ENCODE assay signal across 1 cellular context in the genomic region with DNA sequence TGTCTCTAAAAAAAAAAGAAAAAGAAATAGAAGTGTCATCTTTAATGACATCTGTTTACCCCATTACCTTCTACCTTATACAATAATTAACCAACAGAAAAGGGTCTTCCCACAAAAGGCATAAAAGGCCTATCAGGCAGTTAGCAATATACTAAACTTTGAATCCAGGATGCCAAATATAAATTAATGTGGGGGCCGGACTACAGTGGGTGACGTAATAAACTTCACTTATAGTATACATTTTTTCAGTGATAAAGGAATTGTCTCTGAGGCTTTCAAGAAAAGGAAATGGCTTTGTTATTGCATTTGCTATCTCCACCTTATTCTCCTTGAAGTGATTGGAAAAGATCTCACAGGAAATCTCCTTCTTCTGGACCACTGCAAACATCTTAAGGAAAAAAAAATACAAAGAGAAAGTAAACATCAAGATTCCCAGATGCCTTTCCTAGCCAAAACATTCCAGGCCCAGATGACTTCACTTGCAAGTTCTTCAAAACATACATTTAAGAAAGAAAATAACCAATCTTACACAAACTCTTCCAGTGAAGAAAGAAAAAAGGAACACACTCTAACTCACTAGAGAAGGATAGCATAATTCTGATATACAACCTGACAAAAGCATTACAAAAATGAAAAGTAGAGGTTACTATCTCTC.
TF ChIP-seq lines count a peak whose summit lies in the region.

No MANE protein-coding gene starts in this region.

TF ChIP-seq in HCT116, 20 proteins besides CTCF, POLR2A, EP300 and RAD21 (continued from another document):
- TF ChIP-seq, protein P1, sequence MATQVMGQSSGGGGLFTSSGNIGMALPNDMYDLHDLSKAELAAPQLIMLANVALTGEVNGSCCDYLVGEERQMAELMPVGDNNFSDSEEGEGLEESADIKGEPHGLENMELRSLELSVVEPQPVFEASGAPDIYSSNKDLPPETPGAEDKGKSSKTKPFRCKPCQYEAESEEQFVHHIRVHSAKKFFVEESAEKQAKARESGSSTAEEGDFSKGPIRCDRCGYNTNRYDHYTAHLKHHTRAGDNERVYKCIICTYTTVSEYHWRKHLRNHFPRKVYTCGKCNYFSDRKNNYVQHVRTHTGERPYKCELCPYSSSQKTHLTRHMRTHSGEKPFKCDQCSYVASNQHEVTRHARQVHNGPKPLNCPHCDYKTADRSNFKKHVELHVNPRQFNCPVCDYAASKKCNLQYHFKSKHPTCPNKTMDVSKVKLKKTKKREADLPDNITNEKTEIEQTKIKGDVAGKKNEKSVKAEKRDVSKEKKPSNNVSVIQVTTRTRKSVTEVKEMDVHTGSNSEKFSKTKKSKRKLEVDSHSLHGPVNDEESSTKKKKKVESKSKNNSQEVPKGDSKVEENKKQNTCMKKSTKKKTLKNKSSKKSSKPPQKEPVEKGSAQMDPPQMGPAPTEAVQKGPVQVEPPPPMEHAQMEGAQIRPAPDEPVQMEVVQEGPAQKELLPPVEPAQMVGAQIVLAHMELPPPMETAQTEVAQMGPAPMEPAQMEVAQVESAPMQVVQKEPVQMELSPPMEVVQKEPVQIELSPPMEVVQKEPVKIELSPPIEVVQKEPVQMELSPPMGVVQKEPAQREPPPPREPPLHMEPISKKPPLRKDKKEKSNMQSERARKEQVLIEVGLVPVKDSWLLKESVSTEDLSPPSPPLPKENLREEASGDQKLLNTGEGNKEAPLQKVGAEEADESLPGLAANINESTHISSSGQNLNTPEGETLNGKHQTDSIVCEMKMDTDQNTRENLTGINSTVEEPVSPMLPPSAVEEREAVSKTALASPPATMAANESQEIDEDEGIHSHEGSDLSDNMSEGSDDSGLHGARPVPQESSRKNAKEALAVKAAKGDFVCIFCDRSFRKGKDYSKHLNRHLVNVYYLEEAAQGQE (IDR thresholded peaks at IDR 0.05; ENCODE audit: low read depth): no peak
- TF ChIP-seq POLR2AphosphoS5 (IDR thresholded peaks at IDR 0.05; ENCODE audit: low read depth, low read length) (no peak), FOSL1 (IDR thresholded peaks at IDR 0.05; ENCODE audit: low read depth) (no peak), SRF (IDR thresholded peaks at IDR 0.05; ENCODE audit: low read depth) (no peak), ELF1 (IDR thresholded peaks at IDR 0.05; ENCODE audit: borderline replicate concordance, low read depth) (no peak), SP1 (IDR thresholded peaks at IDR 0.05; ENCODE audit: low read depth) (no peak), EZH2phosphoT487 (IDR thresholded peaks at IDR 0.05; ENCODE audit: borderline replicate concordance) (no peak)
- TF ChIP-seq, protein P2, sequence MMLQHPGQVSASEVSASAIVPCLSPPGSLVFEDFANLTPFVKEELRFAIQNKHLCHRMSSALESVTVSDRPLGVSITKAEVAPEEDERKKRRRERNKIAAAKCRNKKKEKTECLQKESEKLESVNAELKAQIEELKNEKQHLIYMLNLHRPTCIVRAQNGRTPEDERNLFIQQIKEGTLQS (IDR thresholded peaks at IDR 0.05): no peak
